8 cellular contexts compared by ENCODE assay signal in genomic region chr7:954330-955238, GRCh38. TPM values are rescaled to one million over a fixed set of nuclear protein-coding genes. Genes with fewer than 3 reads are reported as not detected.
DNase-seq lines count a peak whose midpoint lies in the region; ATAC-seq and TF ChIP-seq lines count a peak whose summit lies in the region.

Gene ADAP1 (minus strand): TSS chr7:954680. CDS start chr7:954477, 203 bp downstream.

- H3K9me3 ChIP-seq in CD8-positive, alpha-beta T cell (ENCODE audit: low read length) = no peaks in the 10 kb centered on the region
- no peaks in the 10 kb centered on the region for H3K9me3 ChIP-seq in thoracic aorta

- no peaks in the 10 kb centered on the region for H3K4me1 ChIP-seq in CD8-positive, alpha-beta T cell (ENCODE audit: insufficient read depth, low read length)
- H3K4me1 ChIP-seq in foreskin keratinocyte (no peaks in the 10 kb centered on the region), thoracic aorta (ENCODE audit: control insufficient read depth in 1 of 2, low read depth in 2 of 2) (peaks cover 8 to 19% of the 10 kb centered on the region in 2 donors)

- peak; percentile 83 for ATAC-seq in CD8-positive, alpha-beta T cell
- ATAC-seq in GM21381 (IDR thresholded peaks at IDR 0.05; ENCODE audit: unreplicated experiment) = peak; percentile 53
- ATAC-seq in foreskin keratinocyte = peak; percentile 45
- no peak for ATAC-seq in thoracic aorta (ENCODE audit: insufficient number of reproducible peaks, low FRiP score, low read depth)
- no peak for ATAC-seq in GM18517 (IDR thresholded peaks at IDR 0.05; ENCODE audit: unreplicated experiment)

- POLR2A ChIA-PET in CD8-positive, alpha-beta T cell (lab: Charles Lee) = interaction anchor here (0.7 to 3.3 kb wide), 3 partner anchors 31 to 78 kb away, joined by 4 to 16 read pairs (median 16); partner anchors contain the start of gene GET4

- peak within 1 kb of the TSS; percentile 70 for H3K27ac Mint-ChIP-seq in CD8-positive, alpha-beta T cell
- peak within 1 kb of the TSS; percentile 57 for H3K27ac Mint-ChIP-seq in activated T-cell treated with anti-CD3 and anti-CD28 coated beads, Interleukin-2, amount 50 U/mL, for 24 hours
- H3K27ac Mint-ChIP-seq in nephron progenitor cell = no peak within 1 kb of the TSS

- no peaks in the 10 kb centered on the region for H3K27me3 Mint-ChIP-seq in CD8-positive, alpha-beta T cell (ENCODE audit: low read depth)
- peaks cover 9% of the 10 kb centered on the region for H3K27me3 Mint-ChIP-seq in activated T-cell treated with anti-CD3 and anti-CD28 coated beads, Interleukin-2, amount 50 U/mL, for 24 hours
- H3K27me3 Mint-ChIP-seq in nephron progenitor cell (ENCODE audit: low read depth, poor library complexity) = peaks cover 52% of the 10 kb centered on the region

- peak; percentile 19 for TF ChIP-seq POLR2A in NB4 (IDR thresholded peaks at IDR 0.05; ENCODE audit: extremely low read depth, insufficient read length)

- H3K4me1 Mint-ChIP-seq in CD8-positive, alpha-beta T cell (ENCODE audit: low read depth) = peaks cover 9% of the 10 kb centered on the region
- peaks cover 14% of the 10 kb centered on the region for H3K4me1 Mint-ChIP-seq in activated T-cell treated with anti-CD3 and anti-CD28 coated beads, Interleukin-2, amount 50 U/mL, for 24 hours (ENCODE audit: low read depth)
- H3K4me1 Mint-ChIP-seq in nephron progenitor cell = peaks cover 10% of the 10 kb centered on the region

- DNase-seq in CD8-positive, alpha-beta T cell = peak in 6 of 7 experiments; percentile 45 to 81 (median 54)
- DNase-seq in NB4 (ENCODE audit: low read depth) = peak; percentile 85
- peak; percentile 81 for DNase-seq in activated T-cell treated with anti-CD3 and anti-CD28 coated beads, Interleukin-2, amount 50 U/mL, for 24 hours
- no peak for DNase-seq in foreskin keratinocyte
- DNase-seq in nephron progenitor cell = peak; percentile 76
- no peak for DNase-seq in thoracic aorta (ENCODE audit: low spot score)

- H3K36me3 Mint-ChIP-seq in CD8-positive, alpha-beta T cell = no peaks in the 10 kb centered on the region
- peaks cover 16% of the 10 kb centered on the region for H3K36me3 Mint-ChIP-seq in activated T-cell treated with anti-CD3 and anti-CD28 coated beads, Interleukin-2, amount 50 U/mL, for 24 hours (ENCODE audit: low read depth)
- no peaks in the 10 kb centered on the region for H3K36me3 Mint-ChIP-seq in nephron progenitor cell (ENCODE audit: low read depth)

- H3K27me3 ChIP-seq in CD8-positive, alpha-beta T cell (ENCODE audit: insufficient read depth, low read length) = no peaks in the 10 kb centered on the region
- H3K27me3 ChIP-seq in foreskin keratinocyte = peaks cover 18% of the 10 kb centered on the region
- H3K27me3 ChIP-seq in thoracic aorta (replicated peaks; ENCODE audit: insufficient read depth) = no peaks in the 10 kb centered on the region

- no peak within 1 kb of the TSS for H3K27ac ChIP-seq in CD8-positive, alpha-beta T cell (ENCODE audit: low read depth, low read length)
- H3K27ac ChIP-seq in foreskin keratinocyte = no peak within 1 kb of the TSS
- peak within 1 kb of the TSS in 1 of 2 donors; percentile 34 for H3K27ac ChIP-seq in thoracic aorta

- intact Hi-C loops in CD8-positive, alpha-beta T cell (cut with DNase I, micrococcal nuclease) = loop anchor here (1.0 to 2.0 kb wide), 9 partner anchors 21 to 168 kb away; partner anchors contain the start of genes GET4 (in 2 of the 2) and COX19 (in 1 of the 2)

- no peaks in the 10 kb centered on the region for H3K9me3 Mint-ChIP-seq in CD8-positive, alpha-beta T cell
- H3K9me3 Mint-ChIP-seq in activated T-cell treated with anti-CD3 and anti-CD28 coated beads, Interleukin-2, amount 50 U/mL, for 24 hours = no peaks in the 10 kb centered on the region
- no peaks in the 10 kb centered on the region for H3K9me3 Mint-ChIP-seq in nephron progenitor cell

- no peaks in the 10 kb centered on the region for H3K36me3 ChIP-seq in CD8-positive, alpha-beta T cell (ENCODE audit: insufficient read depth, low read length)
- no peaks in the 10 kb centered on the region for H3K36me3 ChIP-seq in thoracic aorta

- peak within 1 kb of the TSS; percentile 70 for H3K4me3 Mint-ChIP-seq in CD8-positive, alpha-beta T cell
- H3K4me3 Mint-ChIP-seq in activated T-cell treated with anti-CD3 and anti-CD28 coated beads, Interleukin-2, amount 50 U/mL, for 24 hours = peak within 1 kb of the TSS; percentile 71
- H3K4me3 Mint-ChIP-seq in nephron progenitor cell = peak within 1 kb of the TSS; percentile 76

- CTCF ChIA-PET in CD8-positive, alpha-beta T cell (lab: Charles Lee) = interaction anchor here (1.2 to 4.4 kb wide), 3 partner anchors 37 to 46 kb away, joined by 3 to 33 read pairs (median 5); no protein-coding TSS in a partner anchor

- TF ChIP-seq CTCF in CD8-positive, alpha-beta T cell (IDR thresholded peaks at IDR 0.05) = no peak
- TF ChIP-seq CTCF in NB4 (IDR thresholded peaks at IDR 0.05; ENCODE audit: low read depth, low read length) (no peak), foreskin keratinocyte (conservative IDR thresholded peaks at IDR 0.05) (peak; percentile 46), nephron progenitor cell (IDR thresholded peaks at IDR 0.05) (no peak), thoracic aorta (IDR thresholded peaks at IDR 0.05) (no peak)

- H3K4me3 ChIP-seq in CD8-positive, alpha-beta T cell (ENCODE audit: low read depth, low read length) = no peak within 1 kb of the TSS
- H3K4me3 ChIP-seq in NB4 (ENCODE audit: low read depth, low read length) = peak within 1 kb of the TSS; percentile 63
- peak within 1 kb of the TSS; percentile 87 for H3K4me3 ChIP-seq in thoracic aorta

RNA-seq across cellular contexts. Expression of gene ADAP1, which starts in this region (rescaled TPM):
- total RNA-seq in CD8-positive, alpha-beta T cell = 10 to 100 TPM; 10.9 to 11.5 TPM
- total RNA-seq in foreskin keratinocyte = 5.8 and 7.8 TPM in 2 replicates
- polyA plus RNA-seq in foreskin keratinocyte = 5.1 and 6.9 TPM in 2 replicates
- total RNA-seq in thoracic aorta = 10 to 100 TPM; 24.5 to 24.6 TPM

Comparison
In these comparisons a context has a peak if more than half of its experiments do, and no peak if none do; other contexts are left out.
1. ATAC-seq: peak in CD8-positive, alpha-beta T cell (single experiment), GM21381 (single experiment) and foreskin keratinocyte (single experiment); none in thoracic aorta (single experiment) and GM18517 (single experiment).
2. DNase-seq: peak in CD8-positive, alpha-beta T cell (6 of 7), NB4 (single experiment), activated T-cell treated with anti-CD3 and anti-CD28 coated beads, Interleukin-2, amount 50 U/mL, for 24 hours (single experiment) and nephron progenitor cell (single experiment); none in foreskin keratinocyte (0 of 2) and thoracic aorta (single experiment).
3. Peak in every context shown above with its lines, with median percentiles within 50 percentile points of each other: H3K4me3 Mint-ChIP-seq.